In the genomic region with DNA sequence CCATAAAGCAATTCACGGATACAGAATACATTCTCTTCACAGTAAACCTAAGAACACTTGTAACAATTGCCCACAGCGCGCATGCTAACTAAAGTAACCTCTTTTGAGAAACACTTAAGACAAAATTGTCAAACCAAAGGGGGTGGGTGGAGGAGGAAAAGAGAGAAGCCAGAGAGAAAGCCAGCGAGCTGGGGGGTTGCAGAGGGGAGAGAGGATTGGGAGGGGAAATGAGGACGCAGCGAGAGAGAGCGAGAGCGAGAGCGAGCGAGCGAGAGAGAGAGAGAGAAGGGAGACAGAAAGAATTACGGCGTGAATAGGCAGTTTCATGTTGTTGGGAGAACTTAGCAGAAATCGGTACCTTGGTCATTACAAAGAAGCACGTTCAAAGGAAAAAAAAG, we compare ENCODE assay signal across 9 cellular contexts. TPM values are rescaled to one million over a fixed set of nuclear protein-coding genes. Genes with fewer than 3 reads are reported as not detected.
DNase-seq lines count a peak whose midpoint lies in the region; ATAC-seq and FAIRE-seq lines count a peak whose summit lies in the region.
"Had no signal": no experiment of that assay in that cellular context is flagged by ENCODE, and none has a peak within 500 bp of the region (broad histone marks: within the 10 kb centered on the region; RNA-seq: fewer than 3 reads in every experiment).

No MANE protein-coding gene starts in this region.

- peaks cover 37% of the 10 kb centered on the region for H3K27me3 ChIP-seq in skeletal muscle satellite cell (ENCODE audit: control insufficient read depth, insufficient read depth, low read length)

- ATAC-seq in effector memory CD8-positive, alpha-beta T cell (replicated peaks) = peak; percentile 13
- ATAC-seq in HG02938 (IDR thresholded peaks at IDR 0.05; ENCODE audit: unreplicated experiment) (no peak), GM18858 (IDR thresholded peaks at IDR 0.05; ENCODE audit: unreplicated experiment) (no peak)

- peak overlapping the region; percentile 99 for H3K4me2 ChIP-seq in skeletal muscle satellite cell (ENCODE audit: low read length)

- peak overlapping the region; percentile 67 to 87 for H3K27ac Mint-ChIP-seq in effector memory CD8-positive, alpha-beta T cell

- peak overlapping the region; percentile 71 for H3K4me3 ChIP-seq in skeletal muscle satellite cell (ENCODE audit: low read length)

- H3K4me3 Mint-ChIP-seq in effector memory CD8-positive, alpha-beta T cell = peak overlapping the region; percentile 98 to 99

- FAIRE-seq in GM19239 (lab: Jason Lieb, UNC) = no peak

- H3K36me3 Mint-ChIP-seq in effector memory CD8-positive, alpha-beta T cell (ENCODE audit: insufficient read depth) = peaks cover 28% of the 10 kb centered on the region

- peak; percentile 41 for DNase-seq in NCI-H146 (lab: John Stamatoyannopoulos, UW)
- no peak for DNase-seq in NCI-H146 treated with DMSO at 0.1 percent for 48 hours (lab: John Stamatoyannopoulos, UW; ENCODE audit: unreplicated experiment)
- DNase-seq in NCI-H774 (lab: John Stamatoyannopoulos, UW) = peak; percentile 67
- no peak for DNase-seq in effector memory CD8-positive, alpha-beta T cell
- no peak for DNase-seq in GM19239 (ENCODE audit: insufficient read length, low spot score)

- peaks cover 62 to 94% of the 10 kb centered on the region in 2 donors for H3K27me3 Mint-ChIP-seq in effector memory CD8-positive, alpha-beta T cell

- H3K4me1 ChIP-seq in skeletal muscle satellite cell (ENCODE audit: control insufficient read depth, insufficient read depth, low read length) = peaks cover 26% of the 10 kb centered on the region
- H3K4me1 ChIP-seq: BE2C had no signal

- H3K9me3 Mint-ChIP-seq in effector memory CD8-positive, alpha-beta T cell = no peaks in the 10 kb centered on the region

- no peaks in the 10 kb centered on the region for H3K36me3 ChIP-seq in skeletal muscle satellite cell (ENCODE audit: insufficient read depth, low read length)
- H3K36me3 ChIP-seq: BE2C had no signal

- H3K9ac ChIP-seq in skeletal muscle satellite cell (ENCODE audit: low read depth, low read length) = peak overlapping the region; percentile 68

- peaks cover 41 to 44% of the 10 kb centered on the region in 2 donors for H3K4me1 Mint-ChIP-seq in effector memory CD8-positive, alpha-beta T cell (ENCODE audit: low read depth in 2 of 2)

- no peaks in the 10 kb centered on the region for H3K9me3 ChIP-seq in skeletal muscle satellite cell (replicated peaks; ENCODE audit: low read length)
- H3K9me3 ChIP-seq: BE2C had no signal

RNA-seq across cellular contexts. Expression of a gene that starts 1.6 kb away (rescaled TPM):
- 1.5 and 4.1 TPM in 2 replicates for total RNA-seq in skeletal muscle satellite cell (2012; rRNA removed)

RNA-seq across cellular contexts. Expression of a gene that starts 2.6 kb away (rescaled TPM):
- not detected in 2 replicates for total RNA-seq in skeletal muscle satellite cell (2012; rRNA removed)

RNA-seq across cellular contexts. Expression of a gene that starts 7.7 kb away (rescaled TPM):
- 5.5 and 6.6 TPM in 2 replicates for total RNA-seq in skeletal muscle satellite cell (2012; rRNA removed)

RNA-seq across cellular contexts. Expression of a gene that starts 13.7 kb away (rescaled TPM):
- total RNA-seq in skeletal muscle satellite cell (2012; rRNA removed) = 0.25 TPM in 1 of 2 replicates, not detected in the other

RNA-seq across cellular contexts. Expression of a gene that starts 18.9 kb away (rescaled TPM):
- total RNA-seq in skeletal muscle satellite cell (2012; rRNA removed) = under 0.01 TPM in 2 replicates

Comparison
In these comparisons a context has a peak if more than half of its experiments do, and no peak if none do; other contexts are left out.
1. DNase-seq: peak in NCI-H146 (single experiment) and NCI-H774 (single experiment); none in NCI-H146 treated with DMSO at 0.1 percent for 48 hours (single experiment), effector memory CD8-positive, alpha-beta T cell (0 of 3) and GM19239 (single experiment).